Comparison of ENCODE assay signal across 1 cellular context in genomic region chr7:108413337-108413736, GRCh38.
TF ChIP-seq lines count a peak whose summit lies in the region.

No MANE protein-coding gene starts in this region.

TF ChIP-seq in HepG2, 621 proteins besides CTCF, POLR2A, EP300 and RAD21:
- TF ChIP-seq, protein P1, sequence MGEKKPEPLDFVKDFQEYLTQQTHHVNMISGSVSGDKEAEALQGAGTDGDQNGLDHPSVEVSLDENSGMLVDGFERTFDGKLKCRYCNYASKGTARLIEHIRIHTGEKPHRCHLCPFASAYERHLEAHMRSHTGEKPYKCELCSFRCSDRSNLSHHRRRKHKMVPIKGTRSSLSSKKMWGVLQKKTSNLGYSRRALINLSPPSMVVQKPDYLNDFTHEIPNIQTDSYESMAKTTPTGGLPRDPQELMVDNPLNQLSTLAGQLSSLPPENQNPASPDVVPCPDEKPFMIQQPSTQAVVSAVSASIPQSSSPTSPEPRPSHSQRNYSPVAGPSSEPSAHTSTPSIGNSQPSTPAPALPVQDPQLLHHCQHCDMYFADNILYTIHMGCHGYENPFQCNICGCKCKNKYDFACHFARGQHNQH (CRISPR knock-in tag; IDR thresholded peaks at IDR 0.05) = no peak
- TF ChIP-seq ZFP36 (IDR thresholded peaks at IDR 0.05; ENCODE audit: borderline replicate concordance, low read depth, low read length, partially characterized antibody) = peak; percentile 23
